ENCODE assay signal across 13 cellular contexts in genomic region chr20:1209447-1210387, GRCh38. TPM values are rescaled to one million over a fixed set of nuclear protein-coding genes. Genes with fewer than 3 reads are reported as not detected.
DNase-seq lines count a peak whose midpoint lies in the region; ATAC-seq and TF ChIP-seq lines count a peak whose summit lies in the region.
"Had no signal": no experiment of that assay in that cellular context is flagged by ENCODE, and none has a peak within 500 bp of the region (broad histone marks: within the 10 kb centered on the region; RNA-seq: fewer than 3 reads in every experiment).

No MANE protein-coding gene starts in this region.

- intact Hi-C loops in activated CD4-positive, alpha-beta T cell treated with anti-CD3 and anti-CD28 coated beads, Interleukin-2, amount 10 ng/mL, durations not matched to agents 24 days and 14 days (cut with micrococcal nuclease): loop anchor here (5.0 to 10.0 kb wide), 2 partner anchors 235 to 392 kb away; no protein-coding TSS in a partner anchor
- intact Hi-C loops in mammary epithelial cell (cut with micrococcal nuclease): loop anchor here (5.0 kb wide), 2 partner anchors 228 to 237 kb away; no protein-coding TSS in a partner anchor

- no TSS peak for BruUV-seq in mammary epithelial cell (replicated peaks; lab: Mats Ljungman, UMichigan)

- no peaks in the 10 kb centered on the region for H3K79me2 ChIP-seq in mammary epithelial cell (ENCODE audit: insufficient read depth, low read length)

- H4K20me1 ChIP-seq in mammary epithelial cell (ENCODE audit: insufficient read depth, low read length): no peaks in the 10 kb centered on the region
- H4K20me1 ChIP-seq: BLaER1 had no signal

- H3K36me3 ChIP-seq in mammary epithelial cell (ENCODE audit: insufficient read depth, low read length): no peaks in the 10 kb centered on the region
- H3K36me3 ChIP-seq: BLaER1, prostate gland, upper lobe of left lung had no signal

- no peak overlapping the region for H3K9ac ChIP-seq in mammary epithelial cell (ENCODE audit: insufficient read depth, low read length)
- H3K9ac ChIP-seq: BLaER1 had no signal

- H3K27ac ChIP-seq in mammary epithelial cell (ENCODE audit: insufficient read depth, low read depth, low read length): no peak overlapping the region
- H3K27ac ChIP-seq: BLaER1, prostate gland, upper lobe of left lung had no signal

- no peaks in the 10 kb centered on the region for H3K9me3 Mint-ChIP-seq in activated CD4-positive, alpha-beta T cell treated with anti-CD3 and anti-CD28 coated beads, Interleukin-2, amount 10 ng/mL, durations not matched to agents 24 days and 14 days
- no peaks in the 10 kb centered on the region for H3K9me3 Mint-ChIP-seq in progenitor cell of endocrine pancreas (ENCODE audit: low read depth)
- H3K9me3 Mint-ChIP-seq: activated T-cell treated with anti-CD3 and anti-CD28 coated beads, Interleukin-2, amount 50 U/mL, for 24 hours; memory B cell had no signal

- peaks cover 14% of the 10 kb centered on the region for H3K4me1 Mint-ChIP-seq in activated CD4-positive, alpha-beta T cell treated with anti-CD3 and anti-CD28 coated beads, Interleukin-2, amount 10 ng/mL, durations not matched to agents 24 days and 14 days
- no peaks in the 10 kb centered on the region for H3K4me1 Mint-ChIP-seq in progenitor cell of endocrine pancreas (ENCODE audit: low read depth)
- H3K4me1 Mint-ChIP-seq: memory B cell had no signal

- no peak for DNase-seq in activated CD4-positive, alpha-beta T cell treated with anti-CD3 and anti-CD28 coated beads, Interleukin-2, amount 10 ng/mL, durations not matched to agents 24 days and 14 days
- DNase-seq in activated CD4-positive, alpha-beta T cell treated with anti-CD3 and anti-CD28 coated beads, Interleukin-2, amount 50 U/mL, for 4 hours: no peak
- DNase-seq in cerebellar cortex (ENCODE audit: low spot score) (peak; percentile 23), progenitor cell of endocrine pancreas (ENCODE audit: low spot score, unreplicated experiment) (no peak), mammary epithelial cell (no peak)
- DNase-seq: activated T-cell treated with anti-CD3 and anti-CD28 coated beads, Interleukin-2, amount 50 U/mL, for 24 hours; upper lobe of left lung had no signal

- ATAC-seq in GM18520 (IDR thresholded peaks at IDR 0.05; ENCODE audit: unreplicated experiment): no peak
- no peak for ATAC-seq in GM19455 (IDR thresholded peaks at IDR 0.05; ENCODE audit: unreplicated experiment)

- H3K27me3 Mint-ChIP-seq in activated CD4-positive, alpha-beta T cell treated with anti-CD3 and anti-CD28 coated beads, Interleukin-2, amount 10 ng/mL, durations not matched to agents 24 days and 14 days: peaks cover 24% of the 10 kb centered on the region
- peaks cover 43% of the 10 kb centered on the region for H3K27me3 Mint-ChIP-seq in progenitor cell of endocrine pancreas
- H3K27me3 Mint-ChIP-seq: activated T-cell treated with anti-CD3 and anti-CD28 coated beads, Interleukin-2, amount 50 U/mL, for 24 hours had no signal

- H2AFZ ChIP-seq in mammary epithelial cell (ENCODE audit: low read depth, low read length): no peak overlapping the region

- WGBS in mammary epithelial cell (ENCODE audit: low coverage, missing lambda C conversion rate): 41% methylated on average over 5 of the region's 5 CpGs

- no peaks in the 10 kb centered on the region for H3K36me3 Mint-ChIP-seq in activated CD4-positive, alpha-beta T cell treated with anti-CD3 and anti-CD28 coated beads, Interleukin-2, amount 10 ng/mL, durations not matched to agents 24 days and 14 days (ENCODE audit: low read depth)
- H3K36me3 Mint-ChIP-seq in progenitor cell of endocrine pancreas (ENCODE audit: insufficient read depth): no peaks in the 10 kb centered on the region
- H3K36me3 Mint-ChIP-seq: memory B cell had no signal

- no peaks in the 10 kb centered on the region for H3K9me3 ChIP-seq in mammary epithelial cell (replicated peaks; ENCODE audit: insufficient read depth, low read length)
- H3K9me3 ChIP-seq: BLaER1, prostate gland, upper lobe of left lung had no signal

- H3K4me3 ChIP-seq in mammary epithelial cell (replicated peaks in 1 of 3; ENCODE audit: insufficient read depth in 1 of 3, low read depth in 2 of 3, low read length in 3 of 3): no peak overlapping the region
- H3K4me3 ChIP-seq: BLaER1, prostate gland, upper lobe of left lung had no signal

- dilution Hi-C loops in mammary epithelial cell (cut with HindIII; ENCODE audit: low sequenced_read_pairs): no loop called here

- TF ChIP-seq CTCF in LNCAP (IDR thresholded peaks at IDR 0.05): 0 out of 2 replicates have a peak, but pooled peaks have one; percentile 23
- TF ChIP-seq CTCF in progenitor cell of endocrine pancreas (IDR thresholded peaks at IDR 0.05; ENCODE audit: unreplicated experiment): peak; percentile 14
- TF ChIP-seq CTCF in mammary epithelial cell (conservative IDR thresholded peaks at IDR 0.05 in 1 of 2, IDR thresholded peaks at IDR 0.05 in 1 of 2; ENCODE audit: extremely low read depth in 1 of 2, insufficient read depth in 1 of 2, low read depth in 1 of 2, low read length in 2 of 2): peak in 1 of 2 donors; percentile 34

- no peak overlapping the region for H3K4me2 ChIP-seq in mammary epithelial cell (ENCODE audit: insufficient read depth, low read depth, low read length)
- H3K4me2 ChIP-seq: BLaER1 had no signal

- CTCF ChIA-PET in mammary epithelial cell (lab: Charles Lee; ENCODE audit: low non-redundant PET): no interaction called here

- H3K27me3 ChIP-seq in mammary epithelial cell (ENCODE audit: insufficient read depth, low read length): peaks cover 1% of the 10 kb centered on the region
- H3K27me3 ChIP-seq: BLaER1, upper lobe of left lung had no signal

- no peak overlapping the region for H3K4me3 Mint-ChIP-seq in activated CD4-positive, alpha-beta T cell treated with anti-CD3 and anti-CD28 coated beads, Interleukin-2, amount 10 ng/mL, durations not matched to agents 24 days and 14 days
- no peak overlapping the region for H3K4me3 Mint-ChIP-seq in progenitor cell of endocrine pancreas (ENCODE audit: low read depth)
- H3K4me3 Mint-ChIP-seq: activated T-cell treated with anti-CD3 and anti-CD28 coated beads, Interleukin-2, amount 50 U/mL, for 24 hours; memory B cell had no signal

- in situ Hi-C loops in mammary epithelial cell (cut with MboI; ENCODE audit: low sequenced_read_pairs in 2 of 2): loop anchor here (10.0 to 25.0 kb wide), 2 partner anchors 247 to 395 kb away; no protein-coding TSS in a partner anchor

- no peaks in the 10 kb centered on the region for H3K4me1 ChIP-seq in mammary epithelial cell (ENCODE audit: insufficient read depth, low read length)
- H3K4me1 ChIP-seq: BLaER1, prostate gland had no signal

- peak overlapping the region; percentile 1 for H3K27ac Mint-ChIP-seq in activated CD4-positive, alpha-beta T cell treated with anti-CD3 and anti-CD28 coated beads, Interleukin-2, amount 10 ng/mL, durations not matched to agents 24 days and 14 days
- H3K27ac Mint-ChIP-seq in progenitor cell of endocrine pancreas: no peak overlapping the region
- H3K27ac Mint-ChIP-seq: activated T-cell treated with anti-CD3 and anti-CD28 coated beads, Interleukin-2, amount 50 U/mL, for 24 hours; memory B cell had no signal

RNA-seq across cellular contexts. Expression of gene C20orf202, which starts 6.5 kb away (rescaled TPM):
- 0.12 TPM in 1 of 2 replicates, not detected in the other for total RNA-seq in activated CD4-positive, alpha-beta T cell treated with anti-CD3 and anti-CD28 coated beads, Interleukin-2, amount 10 ng/mL, durations not matched to agents 24 days and 14 days
- 0.26 and 0.27 TPM in 2 replicates for total RNA-seq in progenitor cell of endocrine pancreas
- total RNA-seq in mammary epithelial cell: not detected
- polyA plus RNA-seq in mammary epithelial cell: not detected
- polyA minus RNA-seq in mammary epithelial cell: not detected
- total RNA-seq: prostate gland had no signal

RNA-seq across cellular contexts. Expression of gene RAD21L1, which starts 16.1 kb away (rescaled TPM):
- total RNA-seq in activated CD4-positive, alpha-beta T cell treated with anti-CD3 and anti-CD28 coated beads, Interleukin-2, amount 10 ng/mL, durations not matched to agents 24 days and 14 days: not detected in 2 replicates
- total RNA-seq in progenitor cell of endocrine pancreas: not detected in 2 replicates
- not detected for total RNA-seq in mammary epithelial cell
- not detected for polyA plus RNA-seq in mammary epithelial cell
- not detected for polyA minus RNA-seq in mammary epithelial cell
- total RNA-seq: upper lobe of left lung had no signal

RNA-seq across cellular contexts. Expression of gene TMEM74B, which starts 24.9 kb away (rescaled TPM):
- 1.6 and 1.9 TPM in 2 replicates for total RNA-seq in activated CD4-positive, alpha-beta T cell treated with anti-CD3 and anti-CD28 coated beads, Interleukin-2, amount 10 ng/mL, durations not matched to agents 24 days and 14 days
- total RNA-seq in progenitor cell of endocrine pancreas: 15.6 and 21.9 TPM in 2 replicates
- total RNA-seq in mammary epithelial cell: 1 to 10 TPM in 1 of 2 donors, under 1 TPM in 1; 0.67 to 1.9 TPM
- polyA plus RNA-seq in mammary epithelial cell: 0.67 TPM
- not detected for polyA minus RNA-seq in mammary epithelial cell

RNA-seq across cellular contexts. Expression of gene SNPH, which starts 56.4 kb away (rescaled TPM):
- total RNA-seq in activated CD4-positive, alpha-beta T cell treated with anti-CD3 and anti-CD28 coated beads, Interleukin-2, amount 10 ng/mL, durations not matched to agents 24 days and 14 days: 1.7 and 1.8 TPM in 2 replicates
- total RNA-seq in progenitor cell of endocrine pancreas (2.7 and 3.3 TPM in 2 replicates), mammary epithelial cell (10 to 100 TPM in 1 of 2 donors, 1 to 10 TPM in 1; 7.6 to 11.2 TPM)
- polyA plus RNA-seq in mammary epithelial cell: 0.71 TPM
- polyA minus RNA-seq in mammary epithelial cell: 2.1 TPM
